In genomic region chr6:164063346-164063745, GRCh38 we compare ENCODE assay signal across 10 cellular contexts.
"Had no signal": no experiment of that assay in that cellular context is flagged by ENCODE, and none has a peak within 500 bp of the region (broad histone marks: within the 10 kb centered on the region; RNA-seq: fewer than 3 reads in every experiment).

No MANE protein-coding gene starts in this region.

- H3K4me3 ChIP-seq: GM23248, K562 had no signal

- FAIRE-seq: H1, H54, HepG2, K562 had no signal

- H3K9ac ChIP-seq: GM23248 had no signal

- H3K27ac ChIP-seq: GM23248, HL-60 had no signal

- DNase-seq: GM23248, H9, HCEC 1CT, IMR-90, KG1 had no signal

- ATAC-seq: HepG2, K562 had no signal
